15 cellular contexts compared by ENCODE assay signal in genomic region chr5:45623855-45624254, GRCh38.
A peak's percentile ranks its signal among the peaks of the same experiment; 100 is the strongest.
DNase-seq lines count a peak whose midpoint lies in the region; ATAC-seq and TF ChIP-seq lines count a peak whose summit lies in the region.
"Had no signal": no experiment of that assay in that cellular context is flagged by ENCODE, and none has a peak within 500 bp of the region (broad histone marks: within the 10 kb centered on the region; RNA-seq: fewer than 3 reads in every experiment).

No MANE protein-coding gene starts in this region.

- H3K4me3 ChIP-seq in breast epithelium (no peak overlapping the region), BE2C (ENCODE audit: low read depth, low read length) (no peak overlapping the region), endodermal cell (ENCODE audit: low read length) (no peak overlapping the region)
- H3K4me3 ChIP-seq: GM12878 had no signal

- H3K36me3 Mint-ChIP-seq in MCF 10A (ENCODE audit: insufficient read depth, unreplicated experiment) (no peaks in the 10 kb centered on the region), endodermal cell (ENCODE audit: low read depth) (no peaks in the 10 kb centered on the region)

- TF ChIP-seq POLR2A in breast epithelium (IDR thresholded peaks at IDR 0.05): no peak

- H3K27ac ChIP-seq in breast epithelium (no peak overlapping the region), endodermal cell (ENCODE audit: low read depth, low read length) (no peak overlapping the region)

- POLR2A ChIA-PET in MCF 10A (lab: Yijun Ruan, JAX): no interaction called here

- H3K9me3 ChIP-seq in breast epithelium (no peaks in the 10 kb centered on the region), BE2C (no peaks in the 10 kb centered on the region), endodermal cell (ENCODE audit: control insufficient read depth, low read length) (no peaks in the 10 kb centered on the region)

- peak; percentile 39 for DNase-seq in MCF 10A (ENCODE audit: unreplicated experiment)
- DNase-seq in breast epithelium (ENCODE audit: low spot score in 2 of 2): no peak
- DNase-seq in BE2C: peak; percentile 40
- DNase-seq in NCI-H226: peak; percentile 76
- no peak for DNase-seq in omental fat pad (ENCODE audit: low spot score)
- no peak for DNase-seq in DMS53 (lab: John Stamatoyannopoulos, UW)
- no peak for DNase-seq in endodermal cell
- DNase-seq: ACHN; C1 segment of cervical spinal cord; Calu3; CD4-positive, alpha-beta T cell; DMS 273 treated with DMSO at 0.1 percent for 48 hours; DMS79 had no signal

- H3K27me3 ChIP-seq in breast epithelium: no peaks in the 10 kb centered on the region
- H3K27me3 ChIP-seq in BE2C: no peaks in the 10 kb centered on the region
- H3K27me3 ChIP-seq in endodermal cell (ENCODE audit: control insufficient read depth, insufficient read depth, low read length, poor library complexity, severe bottlenecking): no peaks in the 10 kb centered on the region

- no peak overlapping the region for H3K9ac ChIP-seq in endodermal cell (ENCODE audit: extremely low read depth, low read length, poor library complexity, severe bottlenecking)

- BruUV-seq in MCF 10A (replicated peaks; lab: Mats Ljungman, UMichigan): no TSS peak

- CTCF ChIA-PET in MCF 10A (lab: Yijun Ruan, JAX): no interaction called here

- H3K36me3 ChIP-seq in breast epithelium (no peaks in the 10 kb centered on the region), BE2C (peaks cover 3% of the 10 kb centered on the region; the same call in 1 of the 2 replicates), endodermal cell (ENCODE audit: control insufficient read depth, insufficient read depth, low read length) (no peaks in the 10 kb centered on the region)

- H3K4me1 ChIP-seq in breast epithelium (no peaks in the 10 kb centered on the region), BE2C (peaks cover 17% of the 10 kb centered on the region), endodermal cell (ENCODE audit: control insufficient read depth, insufficient read depth, low read length) (no peaks in the 10 kb centered on the region)

- no peaks in the 10 kb centered on the region for H3K9me3 Mint-ChIP-seq in MCF 10A (ENCODE audit: unreplicated experiment)
- no peaks in the 10 kb centered on the region for H3K9me3 Mint-ChIP-seq in endodermal cell

- H3K27me3 Mint-ChIP-seq in MCF 10A (ENCODE audit: insufficient read depth, unreplicated experiment) (no peaks in the 10 kb centered on the region), endodermal cell (ENCODE audit: insufficient read depth) (no peaks in the 10 kb centered on the region)
- H3K27me3 Mint-ChIP-seq: CD4-positive, alpha-beta T cell had no signal

- H3K4me3 Mint-ChIP-seq in MCF 10A (ENCODE audit: unreplicated experiment) (no peak overlapping the region), endodermal cell (no peak overlapping the region)
- H3K4me3 Mint-ChIP-seq: CD4-positive, alpha-beta T cell had no signal

- peak; percentile 76 for ATAC-seq in omental fat pad (ENCODE audit: low FRiP score)
- ATAC-seq: GM12878, HCT116 had no signal

- intact Hi-C loops in MCF 10A (cut with micrococcal nuclease) (no loop called here), breast epithelium (cut with DNase I; ENCODE audit: low total_unique reads) (no loop called here)

- H3K27ac Mint-ChIP-seq in MCF 10A (ENCODE audit: low read depth, unreplicated experiment): peak overlapping the region; percentile 52
- H3K27ac Mint-ChIP-seq in endodermal cell: no peak overlapping the region
- H3K27ac Mint-ChIP-seq: CD4-positive, alpha-beta T cell had no signal

- TF ChIP-seq CTCF in MCF 10A (IDR thresholded peaks at IDR 0.05; ENCODE audit: unreplicated experiment): no peak
- TF ChIP-seq CTCF in breast epithelium (IDR thresholded peaks at IDR 0.05): no peak
- TF ChIP-seq CTCF in BE2C (IDR thresholded peaks at IDR 0.05; ENCODE audit: low read depth, low read length): no peak
- no peak for TF ChIP-seq CTCF in omental fat pad (IDR thresholded peaks at IDR 0.05)
- no peak for TF ChIP-seq CTCF in endodermal cell (conservative IDR thresholded peaks at IDR 0.05)

- H3K4me1 Mint-ChIP-seq in MCF 10A (ENCODE audit: insufficient read depth, unreplicated experiment) (peaks cover 17% of the 10 kb centered on the region), endodermal cell (no peaks in the 10 kb centered on the region)

- WGBS in endodermal cell (ENCODE audit: insufficient coverage in 1 of 2, insufficient read length in 1 of 2), 2 experiments: 94% methylated on average over 1 of the region's 1 CpG; no CpG with 5 or more reads in 1 of the 2 experiments

Comparison
In these comparisons a context has a peak if more than half of its experiments do, and no peak if none do; other contexts are left out.
1. DNase-seq: peak in MCF 10A (single experiment), BE2C (single experiment) and NCI-H226 (single experiment); none in breast epithelium (0 of 2), omental fat pad (single experiment), DMS53 (single experiment) and endodermal cell (single experiment).